In genomic region chr2:235747868-235748144, GRCh38 we compare ENCODE assay signal across 18 cellular contexts.
DNase-seq lines count a peak whose midpoint lies in the region; ATAC-seq and TF ChIP-seq lines count a peak whose summit lies in the region.
"Had no signal": no experiment of that assay in that cellular context is flagged by ENCODE, and none has a peak within 500 bp of the region (broad histone marks: within the 10 kb centered on the region; RNA-seq: fewer than 3 reads in every experiment).

No MANE protein-coding gene starts in this region.

- H3K4me1 ChIP-seq in iPS-20b (ENCODE audit: insufficient read depth, low read length): peaks cover 19% of the 10 kb centered on the region; the same call in 1 of the 2 replicates
- H3K4me1 ChIP-seq: HAP-1 had no signal

- H3K27ac ChIP-seq in VCaP: peak overlapping the region; percentile 13; the same call in 1 of the 2 replicates
- H3K27ac ChIP-seq in iPS-20b (ENCODE audit: low read length): no peak overlapping the region
- H3K27ac ChIP-seq: left ventricle myocardium inferior, neutrophil, vagina had no signal

- H3K9me3 ChIP-seq in iPS-20b (ENCODE audit: insufficient read depth, low read depth, low read length): no peaks in the 10 kb centered on the region
- H3K9me3 ChIP-seq: HAP-1, left ventricle myocardium inferior, neutrophil, vagina had no signal

- intact Hi-C loops in left cardiac atrium (cut with DNase I): loop anchor here (2.0 to 10.0 kb wide), 5 partner anchors 73 to 611 kb away; no protein-coding TSS in a partner anchor
- intact Hi-C loops in cardiac septum (cut with DNase I): loop anchor here (2.0 to 5.0 kb wide), 3 partner anchors 77 to 611 kb away; no protein-coding TSS in a partner anchor

- no peak for DNase-seq in left cardiac atrium
- no peak for DNase-seq in cardiac septum (ENCODE audit: low spot score)
- no peak for DNase-seq in iPS-NIHi7 (ENCODE audit: extremely low spot score)
- DNase-seq: activated T-cell treated with anti-CD3 and anti-CD28 coated beads, Interleukin-2, amount 50 U/mL, for 4 hours; DMS79 treated with DMSO at 0.1 percent for 48 hours; glutamatergic neuron; left ventricle myocardium inferior; NCI-H1417 had no signal

- H3K9ac ChIP-seq in iPS-20b (ENCODE audit: low read depth, low read length): 0 out of 2 replicates have a peak overlapping the region, but pooled peaks have one; percentile 3

- no peak overlapping the region for H3K4me3 ChIP-seq in iPS-20b (ENCODE audit: low read length)
- H3K4me3 ChIP-seq: GM12878, HAP-1, left ventricle myocardium inferior, vagina had no signal

- peak; percentile 53 to 69 for ATAC-seq in left cardiac atrium
- no peak for ATAC-seq in GM18520 (IDR thresholded peaks at IDR 0.05; ENCODE audit: unreplicated experiment)
- no peak for ATAC-seq in HG03442 (IDR thresholded peaks at IDR 0.05; ENCODE audit: unreplicated experiment)
- ATAC-seq in GM19467 (IDR thresholded peaks at IDR 0.05; ENCODE audit: unreplicated experiment): no peak
- ATAC-seq: activated CD4-positive, CD25-positive, alpha-beta regulatory T cell treated with anti-CD3 and anti-CD28 coated beads, Interleukin-2, amount 50 U/mL, for 24 hours; activated T-cell treated with anti-CD3 and anti-CD28 coated beads, Interleukin-2, amount 50 U/mL, for 4 hours; GM12878 had no signal

- H3K36me3 ChIP-seq in iPS-20b (ENCODE audit: insufficient read depth, low read depth, low read length): peaks cover 35% of the 10 kb centered on the region
- H3K36me3 ChIP-seq: HAP-1, neutrophil had no signal

- TF ChIP-seq CTCF in VCaP (conservative IDR thresholded peaks at IDR 0.05): no peak

- H3K27me3 ChIP-seq in iPS-20b (ENCODE audit: insufficient read depth, low read length): no peaks in the 10 kb centered on the region
- H3K27me3 ChIP-seq: neutrophil, vagina had no signal

Comparison
In these comparisons a context has a peak if more than half of its experiments do, and no peak if none do; other contexts are left out.
1. ATAC-seq: peak in left cardiac atrium (2 of 2); none in GM18520 (single experiment), HG03442 (single experiment) and GM19467 (single experiment).